In the genomic region with DNA sequence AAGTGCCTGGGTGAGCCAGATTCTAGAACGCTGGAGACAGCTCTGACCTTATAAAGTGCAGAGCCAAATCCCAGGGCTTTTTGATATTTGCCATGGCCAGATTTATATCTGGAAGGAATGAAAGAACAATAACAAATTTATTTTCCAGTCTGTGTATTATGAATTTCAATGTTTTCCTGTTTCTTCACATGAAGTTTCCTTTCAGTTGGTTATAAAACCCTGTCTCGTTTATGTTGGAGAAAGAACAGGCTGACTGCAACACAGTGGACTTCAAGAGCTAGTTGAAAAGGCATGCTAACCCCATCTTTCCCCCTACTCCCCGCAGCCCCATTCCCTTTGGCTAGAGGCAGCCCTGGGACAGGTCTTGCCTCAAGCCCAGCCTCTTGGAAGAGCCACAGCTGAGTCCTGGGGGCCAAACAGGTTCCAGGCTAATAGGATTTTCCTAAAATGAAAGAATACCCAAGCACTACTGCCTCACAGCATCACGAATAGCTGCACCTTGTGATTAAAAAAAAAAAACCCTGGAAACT, we compare ENCODE assay signal across 12 cellular contexts. TPM values are rescaled to one million over a fixed set of nuclear protein-coding genes. Genes with fewer than 3 reads are reported as not detected.
DNase-seq lines count a peak whose midpoint lies in the region; ATAC-seq and TF ChIP-seq lines count a peak whose summit lies in the region.
"Had no signal": no experiment of that assay in that cellular context is flagged by ENCODE, and none has a peak within 500 bp of the region (broad histone marks: within the 10 kb centered on the region; RNA-seq: fewer than 3 reads in every experiment).

No MANE protein-coding gene starts in this region.

- peak overlapping the region; percentile 79 for H3K4me2 ChIP-seq in parathyroid adenoma (ENCODE audit: low read length)
- H3K4me2 ChIP-seq: A549 had no signal

- H3K79me2 ChIP-seq in parathyroid adenoma = no peaks in the 10 kb centered on the region

- DNase-seq in heart left ventricle (no peak), Right ventricle myocardium superior (no peak), fibroblast of villous mesenchyme (ENCODE audit: low read depth) (peak; percentile 55), HuH-7.5 (ENCODE audit: low spot score) (no peak), HK-2 (ENCODE audit: unreplicated experiment) (no peak)
- DNase-seq: activated CD4-positive, CD25-positive, alpha-beta regulatory T cell treated with anti-CD3 and anti-CD28 coated beads, Interleukin-2, amount 50 U/mL, for 72 hours; NCI-H187 had no signal

- H3K27ac ChIP-seq in heart left ventricle (peak overlapping the region in 9 of 12 donors; percentile 64 to 83 (median 75)), parathyroid adenoma (peak overlapping the region; percentile 16), urinary bladder (ENCODE audit: low read depth) (no peak overlapping the region)
- H3K27ac ChIP-seq: A549 had no signal

- TF ChIP-seq POLR2A in heart left ventricle (IDR thresholded peaks at IDR 0.05) = no peak

- 51 to 61% (median 54%) methylated on average over 4 of the region's 4 CpGs for WGBS in heart left ventricle, 4 donors
- WGBS in urinary bladder = 14% methylated on average over 4 of the region's 4 CpGs

- H3K27me3 ChIP-seq in heart left ventricle (peaks cover 0 to 14% (median 4%) of the 10 kb centered on the region in 9 donors), parathyroid adenoma (ENCODE audit: control insufficient read depth, insufficient read depth, low read length) (no peaks in the 10 kb centered on the region)

- peak overlapping the region in 11 of 12 donors; percentile 25 to 80 (median 60) for H3K4me3 ChIP-seq in heart left ventricle
- H3K4me3 ChIP-seq in fibroblast of villous mesenchyme (ENCODE audit: low read depth, low read length) = peak overlapping the region; percentile 72
- H3K4me3 ChIP-seq in parathyroid adenoma (ENCODE audit: low read depth, low read length) = no peak overlapping the region
- peak overlapping the region; percentile 65 for H3K4me3 ChIP-seq in urinary bladder (ENCODE audit: low read depth, low read length)
- H3K4me3 ChIP-seq: A549 had no signal

- H3K4me1 ChIP-seq in heart left ventricle = peaks cover 0 to 15% (median 5%) of the 10 kb centered on the region in 12 donors
- no peaks in the 10 kb centered on the region for H3K4me1 ChIP-seq in parathyroid adenoma
- no peaks in the 10 kb centered on the region for H3K4me1 ChIP-seq in urinary bladder (ENCODE audit: insufficient read depth)

- no peak overlapping the region for H3K9ac ChIP-seq in parathyroid adenoma

- H3K36me3 ChIP-seq in heart left ventricle (peaks cover 0 to 14% (median 0%) of the 10 kb centered on the region in 9 donors), parathyroid adenoma (ENCODE audit: control insufficient read depth, insufficient read depth, low read length) (no peaks in the 10 kb centered on the region), urinary bladder (ENCODE audit: insufficient read depth) (no peaks in the 10 kb centered on the region)

- ATAC-seq in heart left ventricle (no peak), Right ventricle myocardium superior (ENCODE audit: poor library complexity) (no peak), HG02571 (IDR thresholded peaks at IDR 0.05; ENCODE audit: unreplicated experiment) (no peak)
- ATAC-seq: A549, GM23338 had no signal

- intact Hi-C loops in heart left ventricle (cut with DNase I) (no loop called here), Right ventricle myocardium superior (cut with DNase I) (no loop called here)

- H3K9me3 ChIP-seq in heart left ventricle (no peaks in the 10 kb centered on the region), parathyroid adenoma (ENCODE audit: control insufficient read depth, low read length) (no peaks in the 10 kb centered on the region)
- H3K9me3 ChIP-seq: A549 had no signal

- TF ChIP-seq CTCF in heart left ventricle (IDR thresholded peaks at IDR 0.05) (no peak), fibroblast of villous mesenchyme (IDR thresholded peaks at IDR 0.05; ENCODE audit: insufficient read depth, low read depth, low read length) (no peak), parathyroid adenoma (IDR thresholded peaks at IDR 0.05) (no peak)

- H2AFZ ChIP-seq in parathyroid adenoma = peak overlapping the region; percentile 98

RNA-seq across cellular contexts. Expression of a gene that starts 1.7 kb away (rescaled TPM):
- total RNA-seq in heart left ventricle (100 to 1,000 TPM in 1 of 9 donors, 10 to 100 TPM in 8; 26.6 to 129 (median 40.3) TPM), Right ventricle myocardium superior (70.5 TPM), fibroblast of villous mesenchyme (77.7 and 85.0 TPM in 2 replicates), urinary bladder (71.3 TPM)
- polyA plus RNA-seq in heart left ventricle (10 to 100 TPM; 26.0 to 33.3 TPM), urinary bladder (219 TPM)
